Comparison of ENCODE assay signal across 8 cellular contexts in the genomic region with DNA sequence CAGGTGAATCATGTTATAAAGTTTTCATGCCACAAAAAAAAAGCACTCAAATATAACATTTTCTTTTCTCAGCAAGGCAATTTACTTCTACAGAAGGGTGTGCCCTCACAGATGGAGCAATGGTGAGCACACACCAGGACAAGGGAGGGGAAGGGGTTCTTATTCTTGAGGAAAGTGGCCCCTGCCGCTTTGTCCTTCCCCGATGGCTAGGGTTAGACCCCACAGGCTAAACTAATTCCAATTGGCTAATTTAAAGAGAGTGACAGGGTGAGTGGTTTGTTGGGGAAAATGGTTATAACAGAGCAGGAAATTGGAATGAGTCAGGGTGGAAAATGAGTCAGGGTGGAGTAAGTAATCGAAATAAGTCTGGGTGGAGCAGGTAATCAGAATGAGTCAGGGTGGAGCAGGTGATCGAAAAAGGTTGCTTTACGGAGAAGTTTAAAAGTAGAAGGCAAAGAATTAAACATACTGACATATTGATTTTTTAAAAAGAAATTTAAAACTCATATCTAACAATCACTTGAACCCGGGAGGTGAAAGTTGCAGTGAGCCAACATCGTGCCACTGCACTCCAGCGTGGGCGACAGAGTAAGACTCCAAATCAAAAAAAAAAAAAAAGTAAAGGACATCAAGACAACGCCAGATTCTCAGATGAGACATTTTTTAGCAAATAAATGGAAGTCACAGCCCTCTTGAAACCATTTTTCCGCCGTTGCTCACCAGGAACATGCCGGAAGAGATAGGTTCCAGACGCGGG. TPM values are rescaled to one million over a fixed set of nuclear protein-coding genes. Genes with fewer than 3 reads are reported as not detected.
DNase-seq lines count a peak whose midpoint lies in the region; ATAC-seq, FAIRE-seq and TF ChIP-seq lines count a peak whose summit lies in the region.

No MANE protein-coding gene starts in this region.

- POLR2A ChIA-PET in Caco-2 (lab: Charles Lee), result no interaction called here

- peaks cover 23% of the 10 kb centered on the region for H3K9me3 ChIP-seq in Caco-2
- H3K9me3 ChIP-seq in right cardiac atrium (ENCODE audit: control insufficient read depth, low read length), result no peaks in the 10 kb centered on the region
- H3K9me3 ChIP-seq in small intestine (ENCODE audit: control insufficient read depth, low read depth), result no peaks in the 10 kb centered on the region

- BruUV-seq in Caco-2 (replicated peaks; lab: Mats Ljungman, UMichigan), result TSS peak; percentile 58

- peak overlapping the region; percentile 100 for H3K27ac Mint-ChIP-seq in Caco-2 (ENCODE audit: unreplicated experiment)
- H3K27ac Mint-ChIP-seq in activated T-helper 2 cell treated with anti-CD3 and anti-CD28 coated beads, Interferon-gamma antibody, Interleukin-2, Interleukin-4, amounts not matched to agents 10 μg/mL and 5 μg/mL and 100 μg/mL, durations not matched to agents 14 hours and 24 hours and 36 hours, result peak overlapping the region; percentile 93

- ATAC-seq in right cardiac atrium (peak; percentile 28 to 45), GM19035 (IDR thresholded peaks at IDR 0.05; ENCODE audit: unreplicated experiment) (no peak)

- peaks cover 58% of the 10 kb centered on the region for H3K36me3 Mint-ChIP-seq in Caco-2 (ENCODE audit: insufficient read depth, unreplicated experiment)
- peaks cover 60% of the 10 kb centered on the region for H3K36me3 Mint-ChIP-seq in activated T-helper 2 cell treated with anti-CD3 and anti-CD28 coated beads, Interferon-gamma antibody, Interleukin-2, Interleukin-4, amounts not matched to agents 10 μg/mL and 5 μg/mL and 100 μg/mL, durations not matched to agents 14 hours and 24 hours and 36 hours (ENCODE audit: low read depth)

- H3K27me3 ChIP-seq in Caco-2 (replicated peaks; ENCODE audit: control insufficient read depth, insufficient read depth, low read length) (no peaks in the 10 kb centered on the region), right cardiac atrium (ENCODE audit: control insufficient read depth, insufficient read depth) (no peaks in the 10 kb centered on the region), small intestine (ENCODE audit: control insufficient read depth in 2 of 2, insufficient read depth in 2 of 2, low read length in 2 of 2) (no peaks in the 10 kb centered on the region)

- H3K27ac ChIP-seq in right cardiac atrium (ENCODE audit: low read length) (peak overlapping the region; percentile 96), small intestine (ENCODE audit: low read depth in 1 of 2, low read length in 1 of 2) (peak overlapping the region; percentile 80 to 95)

- CTCF ChIA-PET in Caco-2 (lab: Charles Lee), result no interaction called here

- H3K4me3 Mint-ChIP-seq in Caco-2 (ENCODE audit: unreplicated experiment), result peak overlapping the region; percentile 95
- H3K4me3 Mint-ChIP-seq in activated T-helper 2 cell treated with anti-CD3 and anti-CD28 coated beads, Interferon-gamma antibody, Interleukin-2, Interleukin-4, amounts not matched to agents 10 μg/mL and 5 μg/mL and 100 μg/mL, durations not matched to agents 14 hours and 24 hours and 36 hours (ENCODE audit: low read depth), result peak overlapping the region; percentile 87

- intact Hi-C loops in Caco-2 (cut with micrococcal nuclease; ENCODE audit: unreplicated experiment), result loop anchor here (2.0 kb wide), 1 partner anchor 111 kb away; no protein-coding TSS in a partner anchor
- intact Hi-C loops in activated T-helper 2 cell treated with anti-CD3 and anti-CD28 coated beads, Interferon-gamma antibody, Interleukin-2, Interleukin-4, amounts not matched to agents 10 μg/mL and 5 μg/mL and 100 μg/mL, durations not matched to agents 14 hours and 24 hours and 36 hours (cut with micrococcal nuclease), result loop anchor here (2.0 kb wide), 2 partner anchors 53 to 95 kb away; partner anchors contain the start of genes ZNF561 and ZNF846
- intact Hi-C loops in right cardiac atrium (cut with DNase I), result loop anchor here in 1 of 4 donors (10.0 kb wide), 1 partner anchor 111 kb away; no protein-coding TSS in a partner anchor

- no peaks in the 10 kb centered on the region for H3K4me1 ChIP-seq in Caco-2
- no peaks in the 10 kb centered on the region for H3K4me1 ChIP-seq in right cardiac atrium (ENCODE audit: control insufficient read depth, insufficient read depth, low read length)
- no peaks in the 10 kb centered on the region for H3K4me1 ChIP-seq in small intestine (ENCODE audit: control insufficient read depth in 2 of 2, insufficient read depth in 1 of 2, low read depth in 1 of 2, low read length in 1 of 2)

- 0 out of 2 replicates have a peak, but pooled peaks cover 1% of the 10 kb centered on the region for H3K36me3 ChIP-seq in Caco-2 (ENCODE audit: control insufficient read depth, insufficient read depth, low read length)
- H3K36me3 ChIP-seq in small intestine (ENCODE audit: control insufficient read depth in 2 of 2, insufficient read depth in 2 of 2, low read length in 2 of 2), result peaks cover 0 to 2% of the 10 kb centered on the region in 2 donors

- H3K4me3 ChIP-seq in Caco-2 (ENCODE audit: low read depth, low read length), result peak overlapping the region; percentile 76
- H3K4me3 ChIP-seq in right cardiac atrium (ENCODE audit: low read length), result peak overlapping the region; percentile 89
- H3K4me3 ChIP-seq in small intestine (ENCODE audit: low read depth in 1 of 2, low read length in 2 of 2), result peak overlapping the region; percentile 66 to 69

- no peaks in the 10 kb centered on the region for H3K27me3 Mint-ChIP-seq in Caco-2 (ENCODE audit: insufficient read depth, unreplicated experiment)
- H3K27me3 Mint-ChIP-seq in activated T-helper 2 cell treated with anti-CD3 and anti-CD28 coated beads, Interferon-gamma antibody, Interleukin-2, Interleukin-4, amounts not matched to agents 10 μg/mL and 5 μg/mL and 100 μg/mL, durations not matched to agents 14 hours and 24 hours and 36 hours (ENCODE audit: low read depth), result no peaks in the 10 kb centered on the region

- DNase-seq in Caco-2 (peak in 1 of 2 experiments; percentile 4), LHCN-M2 (ENCODE audit: low read depth) (peak; percentile 19), right cardiac atrium (no peak), small intestine (peak; percentile 52), NCI-H345 treated with DMSO at 0.1 percent for 48 hours (lab: John Stamatoyannopoulos, UW; ENCODE audit: unreplicated experiment) (no peak), NCI-H1048 (lab: John Stamatoyannopoulos, UW) (no peak)
- DNase-seq in activated T-helper 2 cell treated with anti-CD3 and anti-CD28 coated beads, Interferon-gamma antibody, Interleukin-2, Interleukin-4, amounts not matched to agents 10 μg/mL and 5 μg/mL and 100 μg/mL, durations not matched to agents 14 hours and 24 hours and 36 hours (ENCODE audit: low spot score), result no peak

- no peak for TF ChIP-seq CTCF in Caco-2 (IDR thresholded peaks at IDR 0.05; ENCODE audit: insufficient read depth in 1 of 2, low read depth in 1 of 2, low read length in 1 of 2, severe bottlenecking in 1 of 2, unreplicated experiment in 1 of 2)

- no peaks in the 10 kb centered on the region for H3K4me1 Mint-ChIP-seq in Caco-2 (ENCODE audit: low read depth, unreplicated experiment)
- H3K4me1 Mint-ChIP-seq in activated T-helper 2 cell treated with anti-CD3 and anti-CD28 coated beads, Interferon-gamma antibody, Interleukin-2, Interleukin-4, amounts not matched to agents 10 μg/mL and 5 μg/mL and 100 μg/mL, durations not matched to agents 14 hours and 24 hours and 36 hours (ENCODE audit: low read depth), result peaks cover 10% of the 10 kb centered on the region

- peaks cover 29% of the 10 kb centered on the region for H3K9me3 Mint-ChIP-seq in Caco-2 (ENCODE audit: unreplicated experiment)
- H3K9me3 Mint-ChIP-seq in activated T-helper 2 cell treated with anti-CD3 and anti-CD28 coated beads, Interferon-gamma antibody, Interleukin-2, Interleukin-4, amounts not matched to agents 10 μg/mL and 5 μg/mL and 100 μg/mL, durations not matched to agents 14 hours and 24 hours and 36 hours, result peaks cover 61% of the 10 kb centered on the region

- FAIRE-seq in small intestine (lab: Jason Lieb, UNC), result no peak

- 32% methylated on average over 15 of the region's 15 CpGs for WGBS in right cardiac atrium
- WGBS in small intestine, 3 donors, result 18 to 23% (median 19%) methylated on average over 15 of the region's 15 CpGs

RNA-seq across cellular contexts. Expression of gene ZNF562, which starts 0.8 kb away (rescaled TPM):
- total RNA-seq in Caco-2 (2022) (23.0 and 23.7 TPM in 2 replicates), LHCN-M2 (2014; rRNA removed) (22.7 and 26.2 TPM in 2 replicates), right cardiac atrium (10 to 100 TPM; 23.9 to 29.5 (median 25.9) TPM)
- 7.7 TPM for polyA plus RNA-seq in LHCN-M2 (2012)
- total RNA-seq in activated T-helper 2 cell treated with anti-CD3 and anti-CD28 coated beads, Interferon-gamma antibody, Interleukin-2, Interleukin-4, amounts not matched to agents 10 μg/mL and 5 μg/mL and 100 μg/mL, durations not matched to agents 14 hours and 24 hours and 36 hours, result 17.3 and 18.2 TPM in 2 replicates
- polyA plus RNA-seq in right cardiac atrium (7.5 TPM), small intestine (1 to 10 TPM; 2.4 to 9.2 (median 5.6) TPM)

RNA-seq across cellular contexts. Expression of gene ZNF561, which starts 53.1 kb away (rescaled TPM):
- total RNA-seq in Caco-2 (2022), result 23.7 and 27.4 TPM in 2 replicates
- 31.6 and 37.3 TPM in 2 replicates for total RNA-seq in LHCN-M2 (2014; rRNA removed)
- polyA plus RNA-seq in LHCN-M2 (2012), result 24.6 TPM
- 27.1 and 28.3 TPM in 2 replicates for total RNA-seq in activated T-helper 2 cell treated with anti-CD3 and anti-CD28 coated beads, Interferon-gamma antibody, Interleukin-2, Interleukin-4, amounts not matched to agents 10 μg/mL and 5 μg/mL and 100 μg/mL, durations not matched to agents 14 hours and 24 hours and 36 hours
- total RNA-seq in right cardiac atrium, result 10 to 100 TPM; 20.3 to 24.5 (median 22.7) TPM
- 10.1 TPM for polyA plus RNA-seq in right cardiac atrium
- 10 to 100 TPM; 18.6 to 24.6 (median 19.9) TPM for polyA plus RNA-seq in small intestine

Comparison
In these comparisons a context has a peak if more than half of its experiments do, and no peak if none do; other contexts are left out.
1. DNase-seq: peak in LHCN-M2 (single experiment) and small intestine (single experiment); none in activated T-helper 2 cell treated with anti-CD3 and anti-CD28 coated beads, Interferon-gamma antibody, Interleukin-2, Interleukin-4, amounts not matched to agents 10 μg/mL and 5 μg/mL and 100 μg/mL, durations not matched to agents 14 hours and 24 hours and 36 hours (single experiment), right cardiac atrium (0 of 3), NCI-H345 treated with DMSO at 0.1 percent for 48 hours (single experiment) and NCI-H1048 (single experiment).
2. Peak in every context shown above with its lines, with median percentiles within 50 percentile points of each other: H3K4me3 ChIP-seq.